ENCODE assay signal across 28 cellular contexts in the genomic region with DNA sequence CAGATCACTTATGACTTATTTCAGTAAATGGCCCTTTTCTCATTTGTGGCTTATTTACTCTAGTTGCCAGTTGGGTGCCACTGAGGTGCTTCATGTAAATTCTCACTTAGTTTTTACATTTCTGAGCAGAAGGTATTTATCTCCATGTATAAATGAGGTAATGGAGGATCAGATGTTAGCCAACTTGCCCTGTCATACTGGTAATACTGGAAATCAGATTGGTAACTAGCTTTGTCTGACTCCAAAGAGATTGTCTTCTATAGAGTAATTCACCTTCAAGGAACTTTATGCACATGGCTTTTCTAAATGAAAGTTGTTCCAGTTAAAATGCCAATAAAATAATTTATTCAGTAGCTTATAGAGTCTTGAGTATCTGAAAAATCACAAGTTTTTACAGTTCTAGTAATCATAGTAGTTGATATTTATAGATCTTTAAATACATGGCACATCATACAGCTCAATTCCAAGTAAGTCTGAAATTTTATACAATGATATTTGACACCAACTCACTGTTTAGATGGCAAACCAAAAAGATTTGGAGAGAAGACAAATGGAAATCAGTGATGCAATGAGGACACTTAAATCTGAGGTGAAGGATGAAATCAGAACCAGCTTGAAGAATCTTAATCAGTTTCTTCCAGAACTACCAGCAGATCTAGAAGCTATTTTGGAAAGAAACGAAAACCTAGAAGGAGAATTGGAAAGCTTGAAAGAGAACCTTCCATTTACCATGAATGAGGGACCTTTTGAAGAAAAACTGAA. TPM values are rescaled to one million over a fixed set of nuclear protein-coding genes. Genes with fewer than 3 reads are reported as not detected.
DNase-seq lines count a peak whose midpoint lies in the region; ATAC-seq and TF ChIP-seq lines count a peak whose summit lies in the region.
"Had no signal": no experiment of that assay in that cellular context is flagged by ENCODE, and none has a peak within 500 bp of the region (broad histone marks: within the 10 kb centered on the region; RNA-seq: fewer than 3 reads in every experiment).

No MANE protein-coding gene starts in this region.

- no peak overlapping the region for H3K4ac ChIP-seq in IMR-90 (ENCODE audit: low read depth, low read length)

- in situ Hi-C loops in IMR-90 (cut with MboI; ENCODE audit: low sequenced_read_pairs), result no loop called here

- H3K27ac Mint-ChIP-seq in activated naive CD4-positive, alpha-beta T cell treated with anti-CD3 and anti-CD28 coated beads, Interleukin-2, amount 50 U/mL, for 24 hours, result peak overlapping the region; percentile 81
- peak overlapping the region in 8 of 10 donors; percentile 6 to 85 (median 52) for H3K27ac Mint-ChIP-seq in naive thymus-derived CD8-positive, alpha-beta T cell
- no peak overlapping the region for H3K27ac Mint-ChIP-seq in osteocyte (ENCODE audit: unreplicated experiment)
- H3K27ac Mint-ChIP-seq: activated T-helper 1 cell treated with anti-CD3 and anti-CD28 coated beads, Interleukin-12 subunit alpha, Interleukin-12 subunit beta, Interleukin-2, Interleukin-4 antibody, amounts not matched to agents 30 ng/mL and 10 ng/mL and 1 ng/mL, durations not matched to agents 14 hours and 24 hours and 36 hours had no signal

- peaks cover 6% of the 10 kb centered on the region; the same call in 1 of the 2 replicates for H3K9me1 ChIP-seq in IMR-90 (ENCODE audit: insufficient read depth, low read length)

- H4K5ac ChIP-seq in IMR-90 (ENCODE audit: low read depth, low read length), result no peak overlapping the region

- no peak for TF ChIP-seq POLR2A in IMR-90 (IDR thresholded peaks at IDR 0.05; ENCODE audit: low read depth, low read length)

- no peaks in the 10 kb centered on the region for H3K27me3 Mint-ChIP-seq in activated naive CD4-positive, alpha-beta T cell treated with anti-CD3 and anti-CD28 coated beads, Interleukin-2, amount 50 U/mL, for 24 hours
- no peaks in the 10 kb centered on the region for H3K27me3 Mint-ChIP-seq in naive thymus-derived CD8-positive, alpha-beta T cell
- H3K27me3 Mint-ChIP-seq in osteocyte (ENCODE audit: unreplicated experiment), result no peaks in the 10 kb centered on the region
- H3K27me3 Mint-ChIP-seq: activated CD8-positive, alpha-beta memory T cell treated with anti-CD3 and anti-CD28 coated beads, Interleukin-2, amount 10 ng/mL, durations not matched to agents 7 days and 5 days; IgD-negative memory B cell had no signal

- no peak for DNase-seq in activated naive CD4-positive, alpha-beta T cell (lab: John Stamatoyannopoulos, UW)
- DNase-seq in IMR-90 (peak; percentile 25), adipocyte (ENCODE audit: low read depth) (peak; percentile 38), head of caudate nucleus (no peak), osteocyte (ENCODE audit: extremely low spot score, unreplicated experiment) (no peak)
- no peak for DNase-seq in naive thymus-derived CD8-positive, alpha-beta T cell
- DNase-seq: ACHN; activated CD4-positive, alpha-beta T cell treated with anti-CD3 and anti-CD28 coated beads for 48 hours; activated CD8-positive, alpha-beta memory T cell treated with anti-CD3 and anti-CD28 coated beads, Interleukin-2, amount 10 ng/mL, durations not matched to agents 7 days and 5 days; Caco-2; dermis blood vessel endothelial cell; DMS53; gastrocnemius medialis; hippocampal formation; lower lobe of right lung; NCI-H1048; NCI-H446; NCI-H774; ovary; SIG-M5; stimulated activated CD4-positive, alpha-beta T cell treated with anti-CD3 and anti-CD28 coated beads, Interleukin-15, amount 100 ng/mL, for 24 hours; stimulated activated CD4-positive, alpha-beta T cell treated with anti-CD3 and anti-CD28 coated beads, Interleukin-4, amount 100 ng/mL, for 4 hours; upper lobe of left lung had no signal

- WGBS in IMR-90 (ENCODE audit: extremely low coverage in 2 of 2, insufficient read length in 1 of 2), 2 experiments, result no CpG with 5 or more reads among the region's 1 CpG

- no peak overlapping the region for H3K9ac ChIP-seq in IMR-90 (ENCODE audit: low read depth, low read length)
- no peak overlapping the region for H3K9ac ChIP-seq in adipocyte (ENCODE audit: low read length)

- no peak overlapping the region; the same call in 1 of the 2 replicates for H3K23ac ChIP-seq in IMR-90 (ENCODE audit: low read depth, low read length)

- H2AK9ac ChIP-seq in IMR-90 (replicated peaks; ENCODE audit: low read depth, low read length, poor library complexity), result no peak overlapping the region

- no peaks in the 10 kb centered on the region for H3K9me3 ChIP-seq in IMR-90 (ENCODE audit: control insufficient read depth, insufficient read depth, low read length)
- H3K9me3 ChIP-seq in adipocyte (ENCODE audit: control insufficient read depth, low read length), result no peaks in the 10 kb centered on the region
- H3K9me3 ChIP-seq: adrenal gland, Caco-2, gastrocnemius medialis, lower lobe of right lung, ovary, upper lobe of left lung had no signal

- no peak overlapping the region for H3K18ac ChIP-seq in IMR-90 (ENCODE audit: low read depth, low read length)

- POLR2A ChIA-PET in IMR-90 (lab: Charles Lee; ENCODE audit: unreplicated experiment), result interaction anchor here (0.5 to 0.6 kb wide), 2 partner anchors 8 to 47 kb away, joined by 5 to 17 read pairs; no protein-coding TSS in a partner anchor
- POLR2A ChIA-PET in naive thymus-derived CD8-positive, alpha-beta T cell (lab: Charles Lee), result no interaction called here

- peaks cover 27% of the 10 kb centered on the region for H3K36me3 Mint-ChIP-seq in activated naive CD4-positive, alpha-beta T cell treated with anti-CD3 and anti-CD28 coated beads, Interleukin-2, amount 50 U/mL, for 24 hours
- H3K36me3 Mint-ChIP-seq in naive thymus-derived CD8-positive, alpha-beta T cell, result peaks cover 2 to 95% (median 38%) of the 10 kb centered on the region in 3 donors
- H3K36me3 Mint-ChIP-seq in osteocyte (ENCODE audit: unreplicated experiment), result peaks cover 50% of the 10 kb centered on the region

- CTCF ChIA-PET in IMR-90 (lab: Yijun Ruan, JAX), result no interaction called here

- H3K27me3 ChIP-seq in IMR-90 (ENCODE audit: control insufficient read depth, insufficient read depth, low read length), result no peaks in the 10 kb centered on the region
- no peaks in the 10 kb centered on the region for H3K27me3 ChIP-seq in adipocyte (replicated peaks; ENCODE audit: control insufficient read depth, insufficient read depth, low read length)
- H3K27me3 ChIP-seq: adrenal gland, gastrocnemius medialis, ovary, upper lobe of left lung had no signal

- TF ChIP-seq CTCF in IMR-90 (conservative IDR thresholded peaks at IDR 0.05; ENCODE audit: low read depth, low read length), result no peak
- no peak for TF ChIP-seq CTCF in osteocyte (IDR thresholded peaks at IDR 0.05)

- H3K4me3 ChIP-seq in IMR-90 (ENCODE audit: insufficient read depth, low read depth, low read length) (no peak overlapping the region), adipocyte (ENCODE audit: low read length) (no peak overlapping the region)
- H3K4me3 ChIP-seq: adrenal gland, gastrocnemius medialis, lower lobe of right lung, ovary, upper lobe of left lung had no signal

- no peak overlapping the region for H3K4me3 Mint-ChIP-seq in activated naive CD4-positive, alpha-beta T cell treated with anti-CD3 and anti-CD28 coated beads, Interleukin-2, amount 50 U/mL, for 24 hours
- no peak overlapping the region for H3K4me3 Mint-ChIP-seq in naive thymus-derived CD8-positive, alpha-beta T cell
- H3K4me3 Mint-ChIP-seq in osteocyte (ENCODE audit: unreplicated experiment), result no peak overlapping the region
- H3K4me3 Mint-ChIP-seq: activated CD8-positive, alpha-beta memory T cell treated with anti-CD3 and anti-CD28 coated beads, Interleukin-2, amount 10 ng/mL, durations not matched to agents 7 days and 5 days; activated T-helper 1 cell treated with anti-CD3 and anti-CD28 coated beads, Interleukin-12 subunit alpha, Interleukin-12 subunit beta, Interleukin-2, Interleukin-4 antibody, amounts not matched to agents 30 ng/mL and 10 ng/mL and 1 ng/mL, durations not matched to agents 14 hours and 24 hours and 36 hours; IgD-negative memory B cell had no signal

- peaks cover 19% of the 10 kb centered on the region for H3K4me1 Mint-ChIP-seq in activated naive CD4-positive, alpha-beta T cell treated with anti-CD3 and anti-CD28 coated beads, Interleukin-2, amount 50 U/mL, for 24 hours
- H3K4me1 Mint-ChIP-seq in naive thymus-derived CD8-positive, alpha-beta T cell, result peaks cover 13 to 24% (median 17%) of the 10 kb centered on the region in 4 donors
- peaks cover 3% of the 10 kb centered on the region for H3K4me1 Mint-ChIP-seq in osteocyte (ENCODE audit: unreplicated experiment)

- H2BK120ac ChIP-seq in IMR-90 (ENCODE audit: low read depth, low read length), result no peak overlapping the region

- no peak overlapping the region for H2BK5ac ChIP-seq in IMR-90 (ENCODE audit: low read depth, low read length, poor library complexity, severe bottlenecking)

- dilution Hi-C loops in IMR-90 (cut with HindIII; ENCODE audit: low sequenced_read_pairs, unreplicated experiment), result no loop called here

- BruUV-seq in IMR-90 (replicated peaks; lab: Mats Ljungman, UMichigan), result no TSS peak

- H3K14ac ChIP-seq in IMR-90 (replicated peaks; ENCODE audit: low read depth, low read length), result no peak overlapping the region

- H3K56ac ChIP-seq in IMR-90 (ENCODE audit: extremely low read depth, insufficient read depth, low read length), result no peak overlapping the region

- H4K8ac ChIP-seq in IMR-90 (ENCODE audit: low read depth in 2 of 2, low read length in 2 of 2), result no peak overlapping the region

- no peak overlapping the region for H2AK5ac ChIP-seq in IMR-90 (ENCODE audit: low read depth, low read length)

- no peak overlapping the region for H2BK15ac ChIP-seq in IMR-90 (ENCODE audit: low read depth, low read length)

- H3K4me2 ChIP-seq in IMR-90 (ENCODE audit: low read depth, low read length), result no peak overlapping the region; the same call in 1 of the 2 replicates

- intact Hi-C loops in IMR-90 (cut with micrococcal nuclease), result no loop called here
- intact Hi-C loops in head of caudate nucleus (cut with DNase I), result no loop called here

- peaks cover 5 to 19% of the 10 kb centered on the region in 2 experiments; a peak in 2 of 4 replicates for H3K79me1 ChIP-seq in IMR-90 (ENCODE audit: low read depth in 1 of 2, low read length in 2 of 2)

- H3K4me1 ChIP-seq in IMR-90 (ENCODE audit: control insufficient read depth, insufficient read depth, low read length) (peaks cover 5% of the 10 kb centered on the region; the same call in 1 of the 2 replicates), adipocyte (ENCODE audit: control insufficient read depth, insufficient read depth, low read length) (no peaks in the 10 kb centered on the region)
- H3K4me1 ChIP-seq: Caco-2, gastrocnemius medialis had no signal

- no peak overlapping the region for H2BK20ac ChIP-seq in IMR-90 (ENCODE audit: low read depth, low read length)

- no peak for TF ChIP-seq RAD21 in IMR-90 (IDR thresholded peaks at IDR 0.05; ENCODE audit: low read length)

- ATAC-seq in IMR-90 (ENCODE audit: low read depth), result peak; percentile 44; the same call in 1 of the 2 replicates
- ATAC-seq in naive thymus-derived CD8-positive, alpha-beta T cell, result no peak
- no peak for ATAC-seq in GM18511 (IDR thresholded peaks at IDR 0.05; ENCODE audit: unreplicated experiment)
- ATAC-seq: activated CD8-positive, alpha-beta memory T cell treated with anti-CD3 and anti-CD28 coated beads, Interleukin-2, amount 10 ng/mL, durations not matched to agents 7 days and 5 days; gastrocnemius medialis; lower lobe of right lung had no signal

- H3K36me3 ChIP-seq in IMR-90 (ENCODE audit: control insufficient read depth, insufficient read depth, low read length), result peaks cover 29% of the 10 kb centered on the region
- peaks cover 57% of the 10 kb centered on the region for H3K36me3 ChIP-seq in adipocyte (ENCODE audit: control insufficient read depth, insufficient read depth, low read length, severe bottlenecking)
- H3K36me3 ChIP-seq: ovary had no signal

- no peaks in the 10 kb centered on the region for H4K20me1 ChIP-seq in IMR-90 (ENCODE audit: insufficient read depth, low read length)

- no peak overlapping the region for H3K27ac ChIP-seq in IMR-90 (ENCODE audit: insufficient read depth, low read length)
- H3K27ac ChIP-seq: gastrocnemius medialis, lower lobe of right lung, ovary, upper lobe of left lung had no signal

- no peak overlapping the region for H4K91ac ChIP-seq in IMR-90 (ENCODE audit: insufficient read depth, low read depth, low read length)

- no peak overlapping the region for H2AFZ ChIP-seq in IMR-90 (replicated peaks; ENCODE audit: low read length, poor library complexity)

- H3K9me3 Mint-ChIP-seq in activated naive CD4-positive, alpha-beta T cell treated with anti-CD3 and anti-CD28 coated beads, Interleukin-2, amount 50 U/mL, for 24 hours, result no peaks in the 10 kb centered on the region
- no peaks in the 10 kb centered on the region for H3K9me3 Mint-ChIP-seq in naive thymus-derived CD8-positive, alpha-beta T cell
- H3K9me3 Mint-ChIP-seq in osteocyte (ENCODE audit: unreplicated experiment), result no peaks in the 10 kb centered on the region
- H3K9me3 Mint-ChIP-seq: activated T-helper 1 cell treated with anti-CD3 and anti-CD28 coated beads, Interleukin-12 subunit alpha, Interleukin-12 subunit beta, Interleukin-2, Interleukin-4 antibody, amounts not matched to agents 30 ng/mL and 10 ng/mL and 1 ng/mL, durations not matched to agents 14 hours and 24 hours and 36 hours; IgD-negative memory B cell had no signal

RNA-seq across cellular contexts. Expression of a gene that starts 28.8 kb away (rescaled TPM):
- total RNA-seq in IMR-90 (2012; rRNA removed), result 20.1 and 36.1 TPM in 2 replicates
- 22.8 and 29.3 TPM in 2 replicates for polyA plus RNA-seq in IMR-90 (2012; rRNA removed)
- polyA plus RNA-seq in IMR-90 (2012; cell fraction: cytosol; rRNA removed), result 4.7 and 8.9 TPM in 2 replicates
- 2.7 and 18.8 TPM in 2 replicates for polyA plus RNA-seq in IMR-90 (2012; cell fraction: nucleus; rRNA removed; ENCODE audit: low replicate concordance)
- 10 to 100 TPM; 49.6 to 62.3 TPM for total RNA-seq in naive thymus-derived CD8-positive, alpha-beta T cell
- polyA plus RNA-seq in naive thymus-derived CD8-positive, alpha-beta T cell, result 10 to 100 TPM; 34.6 to 37.2 (median 36.8) TPM
- total RNA-seq in osteocyte, result 64.0 and 68.4 TPM in 2 replicates

Comparison
In these comparisons a context has a peak if more than half of its experiments do, and no peak if none do; other contexts are left out.
1. DNase-seq: peak in IMR-90 (single experiment) and adipocyte (single experiment); none in activated naive CD4-positive, alpha-beta T cell (0 of 4), naive thymus-derived CD8-positive, alpha-beta T cell (0 of 10), head of caudate nucleus (0 of 42) and osteocyte (single experiment).